In genomic region chr4:3122081-3122563, GRCh38 we compare ENCODE assay signal across 10 cellular contexts. TPM values are rescaled to one million over a fixed set of nuclear protein-coding genes. Genes with fewer than 3 reads are reported as not detected.
A peak's percentile ranks its signal among the peaks of the same experiment; 100 is the strongest.
DNase-seq lines count a peak whose midpoint lies in the region; ATAC-seq and TF ChIP-seq lines count a peak whose summit lies in the region.
"Had no signal": no experiment of that assay in that cellular context is flagged by ENCODE, and none has a peak within 500 bp of the region (broad histone marks: within the 10 kb centered on the region; RNA-seq: fewer than 3 reads in every experiment).

No MANE protein-coding gene starts in this region.

- H4K5ac ChIP-seq in IMR-90 (ENCODE audit: low read depth, low read length), result no peak overlapping the region

- no peak overlapping the region for H3K56ac ChIP-seq in IMR-90 (ENCODE audit: extremely low read depth, insufficient read depth, low read length)

- H3K9ac ChIP-seq in IMR-90 (ENCODE audit: low read depth, low read length) (no peak overlapping the region), colonic mucosa (ENCODE audit: low read depth in 2 of 2, low read length in 2 of 2) (no peak overlapping the region), mucosa of rectum (ENCODE audit: low read depth in 1 of 2, low read length in 2 of 2) (no peak overlapping the region)

- no peak for TF ChIP-seq CTCF in IMR-90 (conservative IDR thresholded peaks at IDR 0.05; ENCODE audit: low read depth, low read length)
- no peak for TF ChIP-seq CTCF in colonic mucosa (IDR thresholded peaks at IDR 0.05)

- H2AFZ ChIP-seq in ACC112 (ENCODE audit: low read length, unreplicated experiment), result no peak overlapping the region
- peak overlapping the region; percentile 85 for H2AFZ ChIP-seq in IMR-90 (replicated peaks; ENCODE audit: low read length, poor library complexity)

- H3K79me1 ChIP-seq in IMR-90 (ENCODE audit: low read depth in 1 of 2, low read length in 2 of 2), result peaks cover 11 to 17% of the 10 kb centered on the region in 2 experiments; a peak in 2 of 4 replicates

- no peak overlapping the region for H3K4me3 ChIP-seq in ACC112 (ENCODE audit: low read depth, low read length)
- no peak overlapping the region for H3K4me3 ChIP-seq in IMR-90 (ENCODE audit: insufficient read depth, low read depth, low read length)
- H3K4me3 ChIP-seq in colonic mucosa, result no peak overlapping the region
- no peak overlapping the region for H3K4me3 ChIP-seq in mucosa of rectum (ENCODE audit: low read length in 2 of 2)

- dilution Hi-C loops in IMR-90 (cut with HindIII; ENCODE audit: low sequenced_read_pairs, unreplicated experiment), result no loop called here

- H3K18ac ChIP-seq in IMR-90 (ENCODE audit: low read depth, low read length), result peak overlapping the region; percentile 8; the same call in 1 of the 2 replicates

- peak overlapping the region; percentile 91 for H3K23ac ChIP-seq in IMR-90 (ENCODE audit: low read depth, low read length)

- in situ Hi-C loops in IMR-90 (cut with MboI; ENCODE audit: low sequenced_read_pairs), result no loop called here

- H4K20me1 ChIP-seq in IMR-90 (ENCODE audit: insufficient read depth, low read length), result peaks cover 5% of the 10 kb centered on the region; the same call in 1 of the 2 replicates

- TF ChIP-seq RAD21 in IMR-90 (IDR thresholded peaks at IDR 0.05; ENCODE audit: low read length), result no peak

- H3K14ac ChIP-seq in IMR-90 (replicated peaks; ENCODE audit: low read depth, low read length), result peak overlapping the region; percentile 77

- H2AK9ac ChIP-seq in IMR-90 (replicated peaks; ENCODE audit: low read depth, low read length, poor library complexity), result peak overlapping the region; percentile 89

- H3K4me1 ChIP-seq in ACC112 (ENCODE audit: control insufficient read depth, insufficient read depth, low read length, unreplicated experiment) (peaks cover 19% of the 10 kb centered on the region), IMR-90 (ENCODE audit: control insufficient read depth, insufficient read depth, low read length) (peaks cover 6% of the 10 kb centered on the region), colonic mucosa (no peaks in the 10 kb centered on the region), mucosa of rectum (ENCODE audit: control insufficient read depth in 2 of 2, insufficient read depth in 2 of 2, low read length in 2 of 2) (peaks cover 2 to 3% of the 10 kb centered on the region in 2 donors)

- H3K4me2 ChIP-seq in IMR-90 (ENCODE audit: low read depth, low read length), result no peak overlapping the region

- H3K79me2 ChIP-seq in ACC112 (ENCODE audit: control insufficient read depth, insufficient read depth, low read length, unreplicated experiment), result no peaks in the 10 kb centered on the region

- peaks cover 4% of the 10 kb centered on the region for H3K9me1 ChIP-seq in IMR-90 (ENCODE audit: insufficient read depth, low read length)

- H2BK5ac ChIP-seq in IMR-90 (ENCODE audit: low read depth, low read length, poor library complexity, severe bottlenecking), result peak overlapping the region; percentile 29

- 17% methylated on average over 3 of the region's 9 CpGs; no CpG with 5 or more reads in 1 of the 2 experiments for WGBS in IMR-90 (ENCODE audit: extremely low coverage in 2 of 2, insufficient read length in 1 of 2), 2 experiments

- peak overlapping the region; percentile 6; the same call in 1 of the 2 replicates for H2AK5ac ChIP-seq in IMR-90 (ENCODE audit: low read depth, low read length)

- ATAC-seq in IMR-90 (ENCODE audit: low read depth), result peak; percentile 70
- no peak for ATAC-seq in HG03565 (IDR thresholded peaks at IDR 0.05; ENCODE audit: unreplicated experiment)

- H2BK15ac ChIP-seq in IMR-90 (ENCODE audit: low read depth, low read length), result peak overlapping the region; percentile 18; the same call in 1 of the 3 replicates

- no peak for TF ChIP-seq POLR2A in IMR-90 (IDR thresholded peaks at IDR 0.05; ENCODE audit: low read depth, low read length)

- H3K27me3 ChIP-seq in ACC112 (ENCODE audit: insufficient read depth, low read length) (no peaks in the 10 kb centered on the region), IMR-90 (ENCODE audit: control insufficient read depth, insufficient read depth, low read length) (no peaks in the 10 kb centered on the region), colonic mucosa (no peaks in the 10 kb centered on the region), mucosa of rectum (ENCODE audit: control insufficient read depth in 2 of 2, insufficient read depth in 2 of 2, low read length in 2 of 2) (no peaks in the 10 kb centered on the region)

- no peaks in the 10 kb centered on the region for H3K9me3 ChIP-seq in IMR-90 (ENCODE audit: control insufficient read depth, insufficient read depth, low read length)
- H3K9me3 ChIP-seq in colonic mucosa, result no peaks in the 10 kb centered on the region
- no peaks in the 10 kb centered on the region for H3K9me3 ChIP-seq in mucosa of rectum (ENCODE audit: control insufficient read depth in 2 of 2, low read length in 2 of 2)

- peak; percentile 81 for DNase-seq in IMR-90
- no peak for DNase-seq in colonic mucosa
- DNase-seq in RPMI8226, result no peak
- no peak for DNase-seq in Ammon's horn (ENCODE audit: low spot score)
- DNase-seq in germinal center (ENCODE audit: low spot score), result no peak
- DNase-seq: NCI-H1694 had no signal

- peak overlapping the region; percentile 38; the same call in 1 of the 2 replicates for H2BK120ac ChIP-seq in IMR-90 (ENCODE audit: low read depth, low read length)

- H4K8ac ChIP-seq in IMR-90 (ENCODE audit: low read depth in 2 of 2, low read length in 2 of 2), result peak overlapping the region; percentile 21 to 52; a peak in 3 of 4 replicates

- no peak overlapping the region for H2BK20ac ChIP-seq in IMR-90 (ENCODE audit: low read depth, low read length)

- POLR2A ChIA-PET in IMR-90 (lab: Charles Lee; ENCODE audit: unreplicated experiment), result interaction anchor here (0.6 kb wide), 1 partner anchor 171 kb away, joined by 4 read pairs; no protein-coding TSS in a partner anchor

- H3K4ac ChIP-seq in IMR-90 (ENCODE audit: low read depth, low read length), result peak overlapping the region; percentile 75

- H3K36me3 ChIP-seq in ACC112 (ENCODE audit: insufficient read depth, low read length), result peaks cover 6% of the 10 kb centered on the region
- H3K36me3 ChIP-seq in IMR-90 (ENCODE audit: control insufficient read depth, insufficient read depth, low read length), result peaks cover 18% of the 10 kb centered on the region
- H3K36me3 ChIP-seq in colonic mucosa, result peaks cover 5% of the 10 kb centered on the region
- H3K36me3 ChIP-seq in mucosa of rectum (ENCODE audit: control insufficient read depth in 2 of 2, insufficient read depth in 2 of 2, low read length in 2 of 2), result peaks cover 37 to 50% of the 10 kb centered on the region in 2 donors

- H3K27ac ChIP-seq in ACC112 (ENCODE audit: low read depth, low read length) (peak overlapping the region; percentile 58), IMR-90 (ENCODE audit: insufficient read depth, low read length) (peak overlapping the region; percentile 49), colonic mucosa (peak overlapping the region; percentile 56), mucosa of rectum (ENCODE audit: low read depth in 2 of 2, low read length in 2 of 2) (peak overlapping the region; percentile 36 to 52)

- BruUV-seq in IMR-90 (replicated peaks; lab: Mats Ljungman, UMichigan), result no TSS peak

- peak overlapping the region; percentile 4 for H4K91ac ChIP-seq in IMR-90 (ENCODE audit: insufficient read depth, low read depth, low read length)

- intact Hi-C loops in IMR-90 (cut with micrococcal nuclease), result loop anchor here (2.0 kb wide), 1 partner anchor 15 kb away; no protein-coding TSS in a partner anchor
- intact Hi-C loops in colonic mucosa (cut with DNase I), result no loop called here

- CTCF ChIA-PET in IMR-90 (lab: Yijun Ruan, JAX), result interaction anchor here (1.0 to 3.2 kb wide), 3 partner anchors 11 to 15 kb away, joined by 3 to 15 read pairs (median 4); no protein-coding TSS in a partner anchor

TF ChIP-seq in IMR-90, 13 proteins besides CTCF, POLR2A, EP300 and RAD21:
- peak; percentile 88 for TF ChIP-seq MXI1 (IDR thresholded peaks at IDR 0.05; ENCODE audit: borderline replicate concordance, low read depth, low read length)
- TF ChIP-seq NFE2L2 (IDR thresholded peaks at IDR 0.05; ENCODE audit: low read depth, low read length), result no peak
- 0 out of 2 replicates have a peak, but pooled peaks have one; percentile 19 for TF ChIP-seq MAFK (IDR thresholded peaks at IDR 0.05; ENCODE audit: low read depth, low read length)

RNA-seq across cellular contexts. Expression of gene HTT, which starts 47.6 kb away (rescaled TPM):
- total RNA-seq in IMR-90 (2012; rRNA removed) (14.3 and 16.1 TPM in 2 replicates), colonic mucosa (10 to 100 TPM; 51.0 to 55.5 TPM)
- polyA plus RNA-seq in IMR-90 (2012; rRNA removed), result 11.6 and 18.7 TPM in 2 replicates
- 6.8 and 7.1 TPM in 2 replicates for polyA plus RNA-seq in IMR-90 (2012; cell fraction: cytosol; rRNA removed)
- 33.6 and 35.9 TPM in 2 replicates for polyA plus RNA-seq in IMR-90 (2012; cell fraction: nucleus; rRNA removed; ENCODE audit: low replicate concordance)

RNA-seq across cellular contexts. Expression of gene HTT-AS, which starts 47.8 kb away (rescaled TPM):
- total RNA-seq in IMR-90 (2012; rRNA removed) (not detected in 2 replicates), colonic mucosa (not detected)
- polyA plus RNA-seq in IMR-90 (2012; rRNA removed), result not detected in 2 replicates
- polyA plus RNA-seq in IMR-90 (2012; cell fraction: cytosol; rRNA removed), result not detected in 2 replicates
- not detected in 2 replicates for polyA plus RNA-seq in IMR-90 (2012; cell fraction: nucleus; rRNA removed; ENCODE audit: low replicate concordance)
- polyA plus RNA-seq: neural cell had no signal
